Comparison of ENCODE assay signal across 13 cellular contexts in the genomic region with DNA sequence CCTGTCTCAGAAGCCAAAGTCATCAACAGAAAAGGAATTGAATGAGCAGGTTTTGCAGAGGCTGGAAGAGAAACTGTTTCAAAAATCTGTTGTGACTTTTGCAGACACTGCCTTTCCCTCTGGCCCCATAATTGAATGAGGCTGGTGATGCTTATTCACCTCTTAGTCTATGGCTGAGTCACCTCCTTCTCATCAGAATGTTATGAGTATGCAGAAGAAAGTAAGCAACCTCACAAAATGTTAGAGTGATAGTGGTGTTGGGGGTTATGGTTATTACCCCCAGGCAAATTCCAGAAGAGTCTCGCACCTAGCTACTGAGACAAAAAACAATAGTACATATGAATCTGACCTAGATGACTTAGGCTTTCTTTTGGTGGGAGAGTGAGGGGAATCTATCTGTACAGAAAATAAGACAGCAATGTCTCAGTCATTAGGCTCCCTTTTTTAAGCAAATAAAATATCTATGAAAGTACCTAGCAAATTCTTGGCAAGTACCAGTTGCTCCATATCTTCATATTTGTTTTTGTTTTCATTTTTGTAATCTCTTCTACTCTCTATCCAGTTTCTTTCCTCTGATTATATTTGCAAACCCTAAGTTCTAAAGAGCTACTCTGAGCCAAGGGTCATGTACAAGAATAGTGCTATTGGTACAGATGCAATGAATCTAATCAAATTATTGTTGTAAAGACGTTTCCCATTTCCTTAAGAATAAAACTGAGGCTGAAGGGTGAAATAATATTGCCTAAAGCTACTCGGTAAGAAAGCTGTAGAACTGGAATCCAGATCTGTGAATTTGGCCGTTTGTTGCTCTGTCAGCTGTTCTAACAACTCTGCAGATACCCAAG.
DNase-seq lines count a peak whose midpoint lies in the region; ATAC-seq and TF ChIP-seq lines count a peak whose summit lies in the region.
"Had no signal": no experiment of that assay in that cellular context is flagged by ENCODE, and none has a peak within 500 bp of the region (broad histone marks: within the 10 kb centered on the region; RNA-seq: fewer than 3 reads in every experiment).

No MANE protein-coding gene starts in this region.

- peak; percentile 55 for DNase-seq in ACHN
- DNase-seq in HPDE6-E6E7 (ENCODE audit: extremely low spot score), result peak; percentile 89
- no peak for DNase-seq in WERI-Rb-1
- peak; percentile 98 to 99 for DNase-seq in foreskin keratinocyte
- DNase-seq in WTC11 (ENCODE audit: low spot score), result no peak
- DNase-seq in stimulated activated CD4-positive, alpha-beta T cell treated with anti-CD3 and anti-CD28 coated beads, Interleukin-12 subunit alpha, Interleukin-12 subunit beta, amount 100 ng/mL, for 4 hours, result no peak
- no peak for DNase-seq in activated CD4-positive, alpha-beta T cell treated with anti-CD3 and anti-CD28 coated beads, Interleukin-2, amount 10 ng/mL, durations not matched to agents 24 days and 14 days
- DNase-seq in KG1 (lab: John Stamatoyannopoulos, UW), result no peak
- DNase-seq: caudate nucleus; NCI-H526; stimulated activated CD4-positive, alpha-beta T cell treated with anti-CD3 and anti-CD28 coated beads, Interleukin-4, amount 100 ng/mL, for 4 hours; T-helper 17 cell had no signal

- no peaks in the 10 kb centered on the region for H3K36me3 ChIP-seq in WERI-Rb-1

- H3K4me3 ChIP-seq in WERI-Rb-1 (ENCODE audit: low read depth, low read length), result no peak overlapping the region

- no peaks in the 10 kb centered on the region for H3K4me1 Mint-ChIP-seq in WTC11
- no peaks in the 10 kb centered on the region for H3K4me1 Mint-ChIP-seq in activated CD4-positive, alpha-beta T cell treated with anti-CD3 and anti-CD28 coated beads, Interleukin-2, amount 10 ng/mL, durations not matched to agents 24 days and 14 days
- H3K4me1 Mint-ChIP-seq: CD14-positive monocyte, T-helper 17 cell had no signal

- no peak for TF ChIP-seq CTCF in WERI-Rb-1 (IDR thresholded peaks at IDR 0.05; ENCODE audit: low read depth, low read length)
- no peak for TF ChIP-seq CTCF in foreskin keratinocyte (conservative IDR thresholded peaks at IDR 0.05)
- TF ChIP-seq CTCF in WTC11 (IDR thresholded peaks at IDR 0.05), result no peak

- H3K36me3 Mint-ChIP-seq in WTC11, result peaks cover 5% of the 10 kb centered on the region; the same call in 1 of the 2 replicates
- no peaks in the 10 kb centered on the region for H3K36me3 Mint-ChIP-seq in activated CD4-positive, alpha-beta T cell treated with anti-CD3 and anti-CD28 coated beads, Interleukin-2, amount 10 ng/mL, durations not matched to agents 24 days and 14 days (ENCODE audit: low read depth)
- H3K36me3 Mint-ChIP-seq: CD14-positive monocyte had no signal

- ATAC-seq in foreskin keratinocyte, result peak; percentile 99
- no peak for ATAC-seq in WTC11
- ATAC-seq: T-helper 17 cell had no signal

- peaks cover 5% of the 10 kb centered on the region; the same call in 1 of the 2 replicates for H3K27me3 Mint-ChIP-seq in WTC11 (ENCODE audit: low read depth)
- H3K27me3 Mint-ChIP-seq in activated CD4-positive, alpha-beta T cell treated with anti-CD3 and anti-CD28 coated beads, Interleukin-2, amount 10 ng/mL, durations not matched to agents 24 days and 14 days, result no peaks in the 10 kb centered on the region

- POLR2A ChIA-PET in WTC11 (lab: Charles Lee), result no interaction called here

- no peaks in the 10 kb centered on the region for H3K27me3 ChIP-seq in WERI-Rb-1 (ENCODE audit: insufficient read depth, low read depth, severe bottlenecking)
- H3K27me3 ChIP-seq in foreskin keratinocyte, result no peaks in the 10 kb centered on the region

- H3K4me3 Mint-ChIP-seq in WTC11, result no peak overlapping the region
- no peak overlapping the region for H3K4me3 Mint-ChIP-seq in activated CD4-positive, alpha-beta T cell treated with anti-CD3 and anti-CD28 coated beads, Interleukin-2, amount 10 ng/mL, durations not matched to agents 24 days and 14 days
- H3K4me3 Mint-ChIP-seq: CD14-positive monocyte, T-helper 17 cell had no signal

- no peaks in the 10 kb centered on the region for H3K9me3 ChIP-seq in WERI-Rb-1 (ENCODE audit: severe bottlenecking)

- no peak overlapping the region for H3K27ac Mint-ChIP-seq in WTC11
- H3K27ac Mint-ChIP-seq in activated CD4-positive, alpha-beta T cell treated with anti-CD3 and anti-CD28 coated beads, Interleukin-2, amount 10 ng/mL, durations not matched to agents 24 days and 14 days, result no peak overlapping the region
- H3K27ac Mint-ChIP-seq: CD14-positive monocyte, T-helper 17 cell had no signal

- in situ Hi-C loops in ACHN (cut with HindIII; ENCODE audit: low pct_ligation_motif_present, low pct_unique_long_range_greater_than_20kb, low sequenced_read_pairs), result no loop called here

- intact Hi-C loops in activated CD4-positive, alpha-beta T cell treated with anti-CD3 and anti-CD28 coated beads, Interleukin-2, amount 10 ng/mL, durations not matched to agents 24 days and 14 days (cut with micrococcal nuclease), result no loop called here

- H3K27ac ChIP-seq in WERI-Rb-1 (peak overlapping the region; percentile 43; the same call in 1 of the 2 replicates), foreskin keratinocyte (peak overlapping the region; percentile 90)

- peaks cover 27% of the 10 kb centered on the region for H3K4me1 ChIP-seq in foreskin keratinocyte

- H3K9me3 Mint-ChIP-seq in WTC11, result peaks cover 11% of the 10 kb centered on the region
- H3K9me3 Mint-ChIP-seq in activated CD4-positive, alpha-beta T cell treated with anti-CD3 and anti-CD28 coated beads, Interleukin-2, amount 10 ng/mL, durations not matched to agents 24 days and 14 days, result no peaks in the 10 kb centered on the region

- CTCF ChIA-PET in WTC11 (lab: Charles Lee), result no interaction called here

TF ChIP-seq in WTC11, 78 proteins besides CTCF, POLR2A, EP300 and RAD21 (continues in another document):
- TF ChIP-seq, protein P1, sequence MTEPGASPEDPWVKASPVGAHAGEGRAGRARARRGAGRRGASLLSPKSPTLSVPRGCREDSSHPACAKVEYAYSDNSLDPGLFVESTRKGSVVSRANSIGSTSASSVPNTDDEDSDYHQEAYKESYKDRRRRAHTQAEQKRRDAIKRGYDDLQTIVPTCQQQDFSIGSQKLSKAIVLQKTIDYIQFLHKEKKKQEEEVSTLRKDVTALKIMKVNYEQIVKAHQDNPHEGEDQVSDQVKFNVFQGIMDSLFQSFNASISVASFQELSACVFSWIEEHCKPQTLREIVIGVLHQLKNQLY (CRISPR knock-in tag; IDR thresholded peaks at IDR 0.05), result no peak
- TF ChIP-seq TP53 (CRISPR knock-in tag; IDR thresholded peaks at IDR 0.05), result no peak
- TF ChIP-seq ESRRA (CRISPR knock-in tag; IDR thresholded peaks at IDR 0.05; ENCODE audit: borderline replicate concordance), result no peak
- TF ChIP-seq ZNF317 (CRISPR knock-in tag; IDR thresholded peaks at IDR 0.05; ENCODE audit: borderline replicate concordance, low read depth), result no peak
- no peak for TF ChIP-seq E2F4 (CRISPR knock-in tag; IDR thresholded peaks at IDR 0.05; ENCODE audit: borderline replicate concordance, low read depth)
- TF ChIP-seq, protein P2, sequence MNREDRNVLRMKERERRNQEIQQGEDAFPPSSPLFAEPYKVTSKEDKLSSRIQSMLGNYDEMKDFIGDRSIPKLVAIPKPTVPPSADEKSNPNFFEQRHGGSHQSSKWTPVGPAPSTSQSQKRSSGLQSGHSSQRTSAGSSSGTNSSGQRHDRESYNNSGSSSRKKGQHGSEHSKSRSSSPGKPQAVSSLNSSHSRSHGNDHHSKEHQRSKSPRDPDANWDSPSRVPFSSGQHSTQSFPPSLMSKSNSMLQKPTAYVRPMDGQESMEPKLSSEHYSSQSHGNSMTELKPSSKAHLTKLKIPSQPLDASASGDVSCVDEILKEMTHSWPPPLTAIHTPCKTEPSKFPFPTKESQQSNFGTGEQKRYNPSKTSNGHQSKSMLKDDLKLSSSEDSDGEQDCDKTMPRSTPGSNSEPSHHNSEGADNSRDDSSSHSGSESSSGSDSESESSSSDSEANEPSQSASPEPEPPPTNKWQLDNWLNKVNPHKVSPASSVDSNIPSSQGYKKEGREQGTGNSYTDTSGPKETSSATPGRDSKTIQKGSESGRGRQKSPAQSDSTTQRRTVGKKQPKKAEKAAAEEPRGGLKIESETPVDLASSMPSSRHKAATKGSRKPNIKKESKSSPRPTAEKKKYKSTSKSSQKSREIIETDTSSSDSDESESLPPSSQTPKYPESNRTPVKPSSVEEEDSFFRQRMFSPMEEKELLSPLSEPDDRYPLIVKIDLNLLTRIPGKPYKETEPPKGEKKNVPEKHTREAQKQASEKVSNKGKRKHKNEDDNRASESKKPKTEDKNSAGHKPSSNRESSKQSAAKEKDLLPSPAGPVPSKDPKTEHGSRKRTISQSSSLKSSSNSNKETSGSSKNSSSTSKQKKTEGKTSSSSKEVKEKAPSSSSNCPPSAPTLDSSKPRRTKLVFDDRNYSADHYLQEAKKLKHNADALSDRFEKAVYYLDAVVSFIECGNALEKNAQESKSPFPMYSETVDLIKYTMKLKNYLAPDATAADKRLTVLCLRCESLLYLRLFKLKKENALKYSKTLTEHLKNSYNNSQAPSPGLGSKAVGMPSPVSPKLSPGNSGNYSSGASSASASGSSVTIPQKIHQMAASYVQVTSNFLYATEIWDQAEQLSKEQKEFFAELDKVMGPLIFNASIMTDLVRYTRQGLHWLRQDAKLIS (CRISPR knock-in tag; IDR thresholded peaks at IDR 0.05; ENCODE audit: borderline replicate concordance), result no peak
- TF ChIP-seq FOXJ3 (CRISPR knock-in tag; IDR thresholded peaks at IDR 0.05; ENCODE audit: borderline replicate concordance), result no peak
- TF ChIP-seq, protein P3, sequence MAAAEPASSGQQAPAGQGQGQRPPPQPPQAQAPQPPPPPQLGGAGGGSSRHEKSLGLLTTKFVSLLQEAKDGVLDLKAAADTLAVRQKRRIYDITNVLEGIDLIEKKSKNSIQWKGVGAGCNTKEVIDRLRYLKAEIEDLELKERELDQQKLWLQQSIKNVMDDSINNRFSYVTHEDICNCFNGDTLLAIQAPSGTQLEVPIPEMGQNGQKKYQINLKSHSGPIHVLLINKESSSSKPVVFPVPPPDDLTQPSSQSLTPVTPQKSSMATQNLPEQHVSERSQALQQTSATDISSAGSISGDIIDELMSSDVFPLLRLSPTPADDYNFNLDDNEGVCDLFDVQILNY (CRISPR knock-in tag; IDR thresholded peaks at IDR 0.05), result no peak
- no peak for TF ChIP-seq TEAD4 (CRISPR knock-in tag; IDR thresholded peaks at IDR 0.05)
- TF ChIP-seq MYBL2 (CRISPR knock-in tag; IDR thresholded peaks at IDR 0.05), result no peak
- TF ChIP-seq NR3C1 (CRISPR knock-in tag; conservative IDR thresholded peaks at IDR 0.05; ENCODE audit: low read depth), result no peak
- TF ChIP-seq JAZF1 (CRISPR knock-in tag; IDR thresholded peaks at IDR 0.05), result no peak
- no peak for TF ChIP-seq ETV6 (CRISPR knock-in tag; IDR thresholded peaks at IDR 0.05)

Comparison
In these comparisons a context has a peak if more than half of its experiments do, and no peak if none do; other contexts are left out.
1. DNase-seq: peak in ACHN (single experiment), HPDE6-E6E7 (single experiment) and foreskin keratinocyte (2 of 2); none in WERI-Rb-1 (single experiment), WTC11 (single experiment), stimulated activated CD4-positive, alpha-beta T cell treated with anti-CD3 and anti-CD28 coated beads, Interleukin-12 subunit alpha, Interleukin-12 subunit beta, amount 100 ng/mL, for 4 hours (single experiment), activated CD4-positive, alpha-beta T cell treated with anti-CD3 and anti-CD28 coated beads, Interleukin-2, amount 10 ng/mL, durations not matched to agents 24 days and 14 days (single experiment) and KG1 (single experiment).